8 cellular contexts compared by ENCODE assay signal in genomic region chr19:16899566-16900075, GRCh38. TPM values are rescaled to one million over a fixed set of nuclear protein-coding genes. Genes with fewer than 3 reads are reported as not detected.
DNase-seq lines count a peak whose midpoint lies in the region; ATAC-seq and TF ChIP-seq lines count a peak whose summit lies in the region.

No MANE protein-coding gene starts in this region.

- H3K9me3 Mint-ChIP-seq in nephron progenitor cell = no peaks in the 10 kb centered on the region

- peaks cover 15% of the 10 kb centered on the region for H3K4me1 Mint-ChIP-seq in nephron progenitor cell

- CTCF ChIA-PET in PC-3 (lab: Charles Lee) = interaction anchor here (0.6 to 0.7 kb wide), 3 partner anchors 26 to 185 kb away, joined by 4 to 8 read pairs (median 8); no protein-coding TSS in a partner anchor

- intact Hi-C loops in PC-3 (cut with micrococcal nuclease) (loop anchor here (1.0 to 10.0 kb wide), 4 partner anchors 65 to 155 kb away; no protein-coding TSS in a partner anchor), colonic mucosa (cut with DNase I) (loop anchor here (5.0 kb wide), 2 partner anchors 127 to 187 kb away; no protein-coding TSS in a partner anchor), posterior cingulate gyrus (cut with DNase I) (no loop called here)

- no TSS peak for BruUV-seq in PC-3 (replicated peaks; lab: Mats Ljungman, UMichigan)

- H3K9me3 ChIP-seq in PC-3 (ENCODE audit: low read length) (no peaks in the 10 kb centered on the region), colonic mucosa (no peaks in the 10 kb centered on the region)

- H3K79me2 ChIP-seq in PC-3 (ENCODE audit: low read length) = no peaks in the 10 kb centered on the region

- H3K4me1 ChIP-seq in PC-3 (ENCODE audit: insufficient read depth, low read length) = peaks cover 6% of the 10 kb centered on the region; the same call in 1 of the 2 replicates
- H3K4me1 ChIP-seq in colonic mucosa = no peaks in the 10 kb centered on the region

- H3F3A ChIP-seq in PC-3 (ENCODE audit: low read length, unreplicated experiment) = no peaks in the 10 kb centered on the region

- no peak overlapping the region for H3K4me2 ChIP-seq in PC-3 (ENCODE audit: low read length)

- no peak overlapping the region for H3K27ac Mint-ChIP-seq in nephron progenitor cell

- H3K27me3 Mint-ChIP-seq in nephron progenitor cell (ENCODE audit: low read depth, poor library complexity) = peaks cover 40% of the 10 kb centered on the region

- POLR2A ChIA-PET in PC-3 (lab: Charles Lee; ENCODE audit: unreplicated experiment) = no interaction called here

- no peak overlapping the region for H2AFZ ChIP-seq in PC-3 (ENCODE audit: low read length)

- no peak overlapping the region for H3K4me3 Mint-ChIP-seq in nephron progenitor cell

- H3K36me3 Mint-ChIP-seq in nephron progenitor cell (ENCODE audit: low read depth) = peaks cover 11% of the 10 kb centered on the region

- H3K27me3 ChIP-seq in PC-3 (ENCODE audit: low read length) (no peaks in the 10 kb centered on the region), colonic mucosa (peaks cover 7% of the 10 kb centered on the region)

- DNase-seq in 8988T (peak; percentile 93), GM10266 (ENCODE audit: extremely low spot score) (peak; percentile 83), PC-3 (peak; percentile 60), colonic mucosa (peak; percentile 40), nephron progenitor cell (peak; percentile 44), posterior cingulate gyrus (no peak), amniotic stem cell (lab: John Stamatoyannopoulos, UW) (no peak), GM19240 (ENCODE audit: insufficient read length, low spot score) (no peak)

- H3K27ac ChIP-seq in PC-3 (ENCODE audit: low read length) (no peak overlapping the region), colonic mucosa (no peak overlapping the region)

- peak; percentile 54 for ATAC-seq in PC-3

- H4K20me1 ChIP-seq in PC-3 (ENCODE audit: low read length) = no peaks in the 10 kb centered on the region

- H3K4me3 ChIP-seq in PC-3 (ENCODE audit: low read length) (no peak overlapping the region), colonic mucosa (no peak overlapping the region)

- TF ChIP-seq CTCF in GM10266 (IDR thresholded peaks at IDR 0.05; ENCODE audit: control insufficient read depth, insufficient read depth, low read depth, missing control alignments) (peak; percentile 77), PC-3 (conservative IDR thresholded peaks at IDR 0.05; ENCODE audit: low read depth, low read length) (peak; percentile 83), colonic mucosa (IDR thresholded peaks at IDR 0.05) (peak; percentile 50), nephron progenitor cell (IDR thresholded peaks at IDR 0.05) (peak; percentile 37)

- no peaks in the 10 kb centered on the region for H3K9me2 ChIP-seq in PC-3 (replicated peaks; ENCODE audit: low read length)

- no peak overlapping the region for H3K9ac ChIP-seq in PC-3 (ENCODE audit: low read length)
- no peak overlapping the region for H3K9ac ChIP-seq in colonic mucosa (ENCODE audit: low read depth in 2 of 2, low read length in 2 of 2)

- H3K36me3 ChIP-seq in PC-3 (ENCODE audit: low read depth, low read length) = no peaks in the 10 kb centered on the region
- H3K36me3 ChIP-seq in colonic mucosa = no peaks in the 10 kb centered on the region

RNA-seq across cellular contexts. Expression of gene F2RL3, which starts 10.8 kb away (rescaled TPM):
- 0.07 and 0.23 TPM in 2 replicates for total RNA-seq in PC-3 (2014; rRNA removed)
- under 1 TPM; 0.84 to 0.98 TPM for total RNA-seq in colonic mucosa

Comparison
In these comparisons a context has a peak if more than half of its experiments do, and no peak if none do; other contexts are left out.
1. DNase-seq: peak in 8988T (single experiment), GM10266 (single experiment), PC-3 (single experiment), colonic mucosa (single experiment) and nephron progenitor cell (single experiment); none in posterior cingulate gyrus (0 of 10), amniotic stem cell (single experiment) and GM19240 (single experiment).
2. Peak in every context shown above with its lines, with median percentiles within 50 percentile points of each other: CTCF ChIP-seq.